Comparison of ENCODE assay signal across 8 cellular contexts in genomic region chr19:1942078-1942933, GRCh38. TPM values are rescaled to one million over a fixed set of nuclear protein-coding genes. Genes with fewer than 3 reads are reported as not detected.
DNase-seq lines count a peak whose midpoint lies in the region; ATAC-seq and TF ChIP-seq lines count a peak whose summit lies in the region.

No MANE protein-coding gene starts in this region.

- peaks cover 54% of the 10 kb centered on the region for H3K79me2 ChIP-seq in osteoblast (ENCODE audit: insufficient read depth, low read length)

- H3K36me3 ChIP-seq in SJCRH30, result peaks cover 2% of the 10 kb centered on the region; the same call in 1 of the 2 replicates
- H3K36me3 ChIP-seq in osteoblast (ENCODE audit: insufficient read depth, low read length), result no peaks in the 10 kb centered on the region
- no peaks in the 10 kb centered on the region for H3K36me3 ChIP-seq in thoracic aorta

- H2AFZ ChIP-seq in osteoblast (ENCODE audit: low read length), result peak overlapping the region; percentile 85

- no peak for TF ChIP-seq CTCF in osteoblast (IDR thresholded peaks at IDR 0.05; ENCODE audit: extremely low read depth, low read depth, low read length)
- no peak for TF ChIP-seq CTCF in thoracic aorta (IDR thresholded peaks at IDR 0.05)

- H4K20me1 ChIP-seq in osteoblast (ENCODE audit: insufficient read depth, low read length), result peaks cover 45% of the 10 kb centered on the region

- H3K9me3 ChIP-seq in SJCRH30 (replicated peaks) (no peaks in the 10 kb centered on the region), osteoblast (ENCODE audit: low read depth, low read length) (no peaks in the 10 kb centered on the region), thoracic aorta (no peaks in the 10 kb centered on the region)

- H3K4me3 Mint-ChIP-seq in activated naive CD4-positive, alpha-beta T cell treated with anti-CD3 and anti-CD28 coated beads, Interleukin-2, amount 50 U/mL, for 24 hours, result peak overlapping the region; percentile 91

- H3K27me3 ChIP-seq in SJCRH30 (no peaks in the 10 kb centered on the region), osteoblast (ENCODE audit: insufficient read depth, low read length) (no peaks in the 10 kb centered on the region), thoracic aorta (replicated peaks; ENCODE audit: insufficient read depth) (no peaks in the 10 kb centered on the region)

- H3K4me1 ChIP-seq in SJCRH30 (peaks cover 26% of the 10 kb centered on the region), osteoblast (ENCODE audit: insufficient read depth, low read length) (peaks cover 20% of the 10 kb centered on the region), thoracic aorta (ENCODE audit: control insufficient read depth in 1 of 2, low read depth in 2 of 2) (peaks cover 16 to 26% of the 10 kb centered on the region in 2 donors)

- H3K4me1 Mint-ChIP-seq in activated naive CD4-positive, alpha-beta T cell treated with anti-CD3 and anti-CD28 coated beads, Interleukin-2, amount 50 U/mL, for 24 hours, result peaks cover 34% of the 10 kb centered on the region

- H3K27me3 Mint-ChIP-seq in activated naive CD4-positive, alpha-beta T cell treated with anti-CD3 and anti-CD28 coated beads, Interleukin-2, amount 50 U/mL, for 24 hours, result no peaks in the 10 kb centered on the region

- peak overlapping the region; percentile 88 for H3K4me2 ChIP-seq in osteoblast (ENCODE audit: insufficient read depth, low read length)

- H3K9me3 Mint-ChIP-seq in activated naive CD4-positive, alpha-beta T cell treated with anti-CD3 and anti-CD28 coated beads, Interleukin-2, amount 50 U/mL, for 24 hours, result no peaks in the 10 kb centered on the region

- H3K4me3 ChIP-seq in SJCRH30 (peak overlapping the region; percentile 62), osteoblast (ENCODE audit: insufficient read depth, low read length) (peak overlapping the region; percentile 88), thoracic aorta (peak overlapping the region; percentile 77)

- no peaks in the 10 kb centered on the region for H3K36me3 Mint-ChIP-seq in activated naive CD4-positive, alpha-beta T cell treated with anti-CD3 and anti-CD28 coated beads, Interleukin-2, amount 50 U/mL, for 24 hours

- DNase-seq in EL (peak; percentile 75), HUDEP-2 (lab: John Stamatoyannopoulos, UW; ENCODE audit: unreplicated experiment in 76 of 76) (peak in 52 of 76 experiments; percentile 13 to 88 (median 53)), SJCRH30 (peak; percentile 74 to 76), globus pallidus (ENCODE audit: low spot score) (peak; percentile 52), osteoblast (ENCODE audit: insufficient read length, low spot score, missing footprints) (peak; percentile 97), thoracic aorta (ENCODE audit: low spot score) (no peak), DMS114 treated with DMSO at 0.1 percent for 48 hours (lab: John Stamatoyannopoulos, UW; ENCODE audit: unreplicated experiment) (no peak)

- no peak for ATAC-seq in thoracic aorta (ENCODE audit: insufficient number of reproducible peaks, low FRiP score, low read depth)

- H3K27ac Mint-ChIP-seq in activated naive CD4-positive, alpha-beta T cell treated with anti-CD3 and anti-CD28 coated beads, Interleukin-2, amount 50 U/mL, for 24 hours, result peak overlapping the region; percentile 94

- H3K27ac ChIP-seq in SJCRH30 (peak overlapping the region; percentile 32), osteoblast (ENCODE audit: low read depth, low read length) (peak overlapping the region; percentile 68), thoracic aorta (peak overlapping the region; percentile 86 to 90)

RNA-seq across cellular contexts. Expression of gene CSNK1G2, which starts 1.3 kb away (rescaled TPM):
- 72.8 and 78.0 TPM in 2 replicates for total RNA-seq in SJCRH30 (2014; rRNA removed; shearing (Covaris generic))
- total RNA-seq in osteoblast (68.8 and 70.1 TPM in 2 replicates), thoracic aorta (10 to 100 TPM; 55.5 to 92.4 TPM)

RNA-seq across cellular contexts. Expression of gene ADAT3, which starts 37.1 kb away (rescaled TPM):
- total RNA-seq in SJCRH30 (2014; rRNA removed; shearing (Covaris generic)), result 4.7 and 4.8 TPM in 2 replicates
- 3.3 and 3.8 TPM in 2 replicates for total RNA-seq in osteoblast
- total RNA-seq in thoracic aorta, result 1 to 10 TPM; 3.9 to 8.4 TPM

RNA-seq across cellular contexts. Expression of gene SCAMP4, which starts 37.1 kb away (rescaled TPM):
- total RNA-seq in SJCRH30 (2014; rRNA removed; shearing (Covaris generic)), result 29.1 and 29.2 TPM in 2 replicates
- total RNA-seq in osteoblast (55.7 and 70.6 TPM in 2 replicates), thoracic aorta (10 to 100 TPM; 44.1 to 73.7 TPM)

RNA-seq across cellular contexts. Expression of gene ABHD17A, which starts 57.0 kb away (rescaled TPM):
- total RNA-seq in SJCRH30 (2014; rRNA removed; shearing (Covaris generic)), result 39.2 and 41.6 TPM in 2 replicates
- total RNA-seq in osteoblast (49.5 and 52.5 TPM in 2 replicates), thoracic aorta (100 to 1,000 TPM in 1 of 2 donors, 10 to 100 TPM in 1; 96.8 to 143 TPM)

Comparison
In these comparisons a context has a peak if more than half of its experiments do, and no peak if none do; other contexts are left out.
1. DNase-seq: peak in EL (single experiment), HUDEP-2 (52 of 76), SJCRH30 (2 of 2), globus pallidus (single experiment) and osteoblast (single experiment); none in thoracic aorta (single experiment) and DMS114 treated with DMSO at 0.1 percent for 48 hours (single experiment).
2. H3K27ac ChIP-seq: peak in every context shown above with its lines; median percentile 88 in thoracic aorta; 68 in osteoblast; 32 in SJCRH30.
3. Peak in every context shown above with its lines, with median percentiles within 50 percentile points of each other: H3K4me3 ChIP-seq.